In genomic region chr2:60472026-60472425, GRCh38 we compare ENCODE assay signal across 12 cellular contexts.
"Had no signal": no experiment of that assay in that cellular context is flagged by ENCODE, and none has a peak within 500 bp of the region (broad histone marks: within the 10 kb centered on the region; RNA-seq: fewer than 3 reads in every experiment).

No MANE protein-coding gene starts in this region.

- H3K36me3 ChIP-seq: gastroesophageal sphincter, ovary, thyroid gland, uterus had no signal

- FAIRE-seq: kidney had no signal

- H3K27me3 ChIP-seq: gastroesophageal sphincter, ovary, thyroid gland, uterus had no signal

- H3K9me3 ChIP-seq: gastroesophageal sphincter, ovary, thyroid gland, uterus had no signal

- H3K4me3 ChIP-seq: gastroesophageal sphincter, ovary, thyroid gland, uterus had no signal

- H3K27ac ChIP-seq: gastroesophageal sphincter, ovary, thyroid gland, uterus had no signal

- ATAC-seq: activated CD4-positive, CD25-positive, alpha-beta regulatory T cell treated with anti-CD3 and anti-CD28 coated beads, Interleukin-2, amount 50 U/mL, for 24 hours; gastroesophageal sphincter had no signal

- DNase-seq: activated naive CD4-positive, alpha-beta T cell treated with Interleukin-2 at 50 U/mL for 16 hours; endodermal cell; hippocampal formation; kidney; ovary; stimulated activated CD4-positive, alpha-beta T cell treated with anti-CD3 and anti-CD28 coated beads, Interleukin-1b, Interleukin-23, amount 100 ng/mL, for 48 hours; SW 1271; thyroid gland; uterus had no signal

- H3K9me3 Mint-ChIP-seq: endodermal cell; T-helper 2 cell treated with Interferon-gamma antibody and Interleukin-4, amounts not matched to agents 5 μg/mL and 100 μg/mL, for 36 hours had no signal

- H3K27ac Mint-ChIP-seq: endodermal cell; T-helper 2 cell treated with Interferon-gamma antibody and Interleukin-4, amounts not matched to agents 5 μg/mL and 100 μg/mL, for 36 hours had no signal

- H3K4me1 ChIP-seq: gastroesophageal sphincter, uterus had no signal

- H3K4me3 Mint-ChIP-seq: endodermal cell; T-helper 2 cell treated with Interferon-gamma antibody and Interleukin-4, amounts not matched to agents 5 μg/mL and 100 μg/mL, for 36 hours had no signal
